ENCODE assay signal across 20 cellular contexts in the genomic region with DNA sequence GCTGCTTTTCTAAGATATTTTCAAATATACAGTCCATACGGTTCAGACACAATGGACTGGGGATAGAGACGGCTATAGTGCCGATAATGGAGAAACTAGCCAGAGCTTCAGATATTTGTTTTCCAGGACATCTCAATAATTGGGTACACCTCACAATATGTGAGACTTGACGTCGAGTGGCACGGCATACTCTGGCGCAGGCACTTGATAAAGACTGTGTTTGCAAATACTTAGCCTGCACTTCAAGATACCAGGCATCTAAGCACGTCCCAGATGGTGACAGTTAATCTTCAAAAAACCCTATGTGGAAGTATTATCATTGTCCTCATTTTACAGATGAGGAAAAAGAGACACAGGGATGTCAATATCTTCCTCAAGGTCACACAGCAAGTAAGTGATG. TPM values are rescaled to one million over a fixed set of nuclear protein-coding genes. Genes with fewer than 3 reads are reported as not detected.
DNase-seq lines count a peak whose midpoint lies in the region; ATAC-seq and TF ChIP-seq lines count a peak whose summit lies in the region.
"Had no signal": no experiment of that assay in that cellular context is flagged by ENCODE, and none has a peak within 500 bp of the region (broad histone marks: within the 10 kb centered on the region; RNA-seq: fewer than 3 reads in every experiment).

No MANE protein-coding gene starts in this region.

- H3K27me3 ChIP-seq in right cardiac atrium (ENCODE audit: control insufficient read depth, insufficient read depth) (no peaks in the 10 kb centered on the region), esophagus muscularis mucosa (no peaks in the 10 kb centered on the region), spleen (replicated peaks in 1 of 7) (no peaks in the 10 kb centered on the region)
- H3K27me3 ChIP-seq: BLaER1 had no signal

- WGBS in right cardiac atrium = 62% methylated on average over 8 of the region's 8 CpGs
- WGBS in esophagus muscularis mucosa = 95% methylated on average over 8 of the region's 8 CpGs
- WGBS in spleen, 5 donors = 85 to 92% (median 89%) methylated on average over 8 of the region's 8 CpGs

- intact Hi-C loops in Right ventricle myocardium inferior (cut with DNase I) = loop anchor here (5.0 kb wide), 1 partner anchor 135 kb away; no protein-coding TSS in a partner anchor
- intact Hi-C loops in right cardiac atrium (cut with DNase I) = loop anchor here in 1 of 4 donors (5.0 kb wide), 1 partner anchor 45 kb away; no protein-coding TSS in a partner anchor
- intact Hi-C loops in esophagus muscularis mucosa (cut with DNase I) = no loop called here
- intact Hi-C loops in spleen (cut with DNase I; ENCODE audit: low total_unique reads) = no loop called here

- H3K36me3 ChIP-seq in esophagus muscularis mucosa (no peaks in the 10 kb centered on the region), spleen (no peaks in the 10 kb centered on the region)
- H3K36me3 ChIP-seq: BLaER1 had no signal

- ATAC-seq in Right ventricle myocardium inferior (peak; percentile 45), right cardiac atrium (no peak)
- ATAC-seq: HCT116 had no signal

- H3K9me3 ChIP-seq in right cardiac atrium (ENCODE audit: control insufficient read depth, low read length) (peaks cover 4% of the 10 kb centered on the region), esophagus muscularis mucosa (no peaks in the 10 kb centered on the region), spleen (no peaks in the 10 kb centered on the region)
- H3K9me3 ChIP-seq: BLaER1 had no signal

- no peaks in the 10 kb centered on the region for H3K27me3 Mint-ChIP-seq in osteocyte (ENCODE audit: unreplicated experiment)
- H3K27me3 Mint-ChIP-seq: CD4-positive, alpha-beta memory T cell; IgD-negative memory B cell had no signal

- TF ChIP-seq POLR2A in esophagus muscularis mucosa (IDR thresholded peaks at IDR 0.05; ENCODE audit: low read depth) (no peak), spleen (IDR thresholded peaks at IDR 0.05) (no peak)

- TF ChIP-seq EP300 in esophagus muscularis mucosa (IDR thresholded peaks at IDR 0.05) = no peak

- peaks cover under 1% of the 10 kb centered on the region for H3K4me1 ChIP-seq in right cardiac atrium (ENCODE audit: control insufficient read depth, insufficient read depth, low read length)
- H3K4me1 ChIP-seq in esophagus muscularis mucosa = peaks cover 0 to 3% (median 0%) of the 10 kb centered on the region in 4 donors
- H3K4me1 ChIP-seq in spleen = no peaks in the 10 kb centered on the region
- H3K4me1 ChIP-seq: BLaER1 had no signal

- H3K27ac ChIP-seq in right cardiac atrium (ENCODE audit: low read length) = no peak overlapping the region
- H3K27ac ChIP-seq in esophagus muscularis mucosa (replicated peaks in 1 of 4) = no peak overlapping the region
- no peak overlapping the region for H3K27ac ChIP-seq in spleen
- H3K27ac ChIP-seq: BLaER1, GM23248, HL-60 had no signal

- TF ChIP-seq CTCF in esophagus muscularis mucosa (IDR thresholded peaks at IDR 0.05) = no peak
- no peak for TF ChIP-seq CTCF in osteocyte (IDR thresholded peaks at IDR 0.05)
- TF ChIP-seq CTCF in spleen (IDR thresholded peaks at IDR 0.05 in 8 of 11, conservative IDR thresholded peaks at IDR 0.05 in 3 of 11) = no peak

- H3K4me3 Mint-ChIP-seq in osteocyte (ENCODE audit: unreplicated experiment) = no peak overlapping the region
- H3K4me3 Mint-ChIP-seq: CD14-positive monocyte; CD4-positive, alpha-beta memory T cell; HFFc6; IgD-negative memory B cell had no signal

- peaks cover 49% of the 10 kb centered on the region for H3K4me1 Mint-ChIP-seq in osteocyte (ENCODE audit: unreplicated experiment)
- H3K4me1 Mint-ChIP-seq: CD14-positive monocyte; CD4-positive, alpha-beta memory T cell; IgD-negative memory B cell had no signal

- no peak overlapping the region for H3K27ac Mint-ChIP-seq in osteocyte (ENCODE audit: unreplicated experiment)
- H3K27ac Mint-ChIP-seq: CD14-positive monocyte; CD4-positive, alpha-beta memory T cell; HFFc6; IgD-negative memory B cell had no signal

- DNase-seq in Right ventricle myocardium inferior (ENCODE audit: missing footprints) (no peak), right cardiac atrium (no peak), NCI-H510A (lab: John Stamatoyannopoulos, UW) (peak; percentile 4), esophagus muscularis mucosa (ENCODE audit: extremely low spot score) (peak; percentile 10), osteocyte (ENCODE audit: extremely low spot score, unreplicated experiment) (no peak), cortex of kidney (lab: John Stamatoyannopoulos, UW) (no peak), spleen (no peak)
- DNase-seq in activated naive CD4-positive, alpha-beta T cell treated with anti-CD3 and anti-CD28 coated beads, Interleukin-2, amount 50 U/mL, for 16 hours = no peak
- DNase-seq: 8988T; CD4-positive, alpha-beta memory T cell; DMS153; DND-41; EL; GM23248; HFFc6 had no signal

- no peaks in the 10 kb centered on the region for H3K36me3 Mint-ChIP-seq in osteocyte (ENCODE audit: unreplicated experiment)
- H3K36me3 Mint-ChIP-seq: CD14-positive monocyte; CD4-positive, alpha-beta memory T cell; IgD-negative memory B cell had no signal

- peaks cover 3% of the 10 kb centered on the region for H3K9me3 Mint-ChIP-seq in osteocyte (ENCODE audit: unreplicated experiment)
- H3K9me3 Mint-ChIP-seq: HFFc6 had no signal

- H3K4me3 ChIP-seq in right cardiac atrium (ENCODE audit: low read length) (no peak overlapping the region), esophagus muscularis mucosa (no peak overlapping the region), spleen (no peak overlapping the region)
- H3K4me3 ChIP-seq: BLaER1, GM23248 had no signal

RNA-seq across cellular contexts. Expression of a gene that starts 48.5 kb away (rescaled TPM):
- total RNA-seq in Right ventricle myocardium inferior (28.6 TPM), right cardiac atrium (10 to 100 TPM; 23.2 to 28.2 (median 25.3) TPM), esophagus muscularis mucosa (1 to 10 TPM; 2.1 to 5.6 (median 3.5) TPM), osteocyte (181 and 189 TPM in 2 replicates), spleen (10 to 100 TPM in 5 of 7 donors, 1 to 10 TPM in 2; 6.8 to 30.9 (median 18.6) TPM)
- polyA plus RNA-seq in right cardiac atrium (6.7 TPM), spleen (1 to 10 TPM; 1.4 to 2.3 (median 2.1) TPM)
- polyA plus RNA-seq: CD14-positive monocyte, IgD-negative memory B cell had no signal

Comparison
In these comparisons a context has a peak if more than half of its experiments do, and no peak if none do; other contexts are left out.
1. DNase-seq: peak in NCI-H510A (single experiment) and esophagus muscularis mucosa (single experiment); none in Right ventricle myocardium inferior (single experiment), right cardiac atrium (0 of 3), osteocyte (single experiment), cortex of kidney (single experiment), activated naive CD4-positive, alpha-beta T cell treated with anti-CD3 and anti-CD28 coated beads, Interleukin-2, amount 50 U/mL, for 16 hours (single experiment) and spleen (single experiment).